Comparison of ENCODE assay signal across 10 cellular contexts in the genomic region with DNA sequence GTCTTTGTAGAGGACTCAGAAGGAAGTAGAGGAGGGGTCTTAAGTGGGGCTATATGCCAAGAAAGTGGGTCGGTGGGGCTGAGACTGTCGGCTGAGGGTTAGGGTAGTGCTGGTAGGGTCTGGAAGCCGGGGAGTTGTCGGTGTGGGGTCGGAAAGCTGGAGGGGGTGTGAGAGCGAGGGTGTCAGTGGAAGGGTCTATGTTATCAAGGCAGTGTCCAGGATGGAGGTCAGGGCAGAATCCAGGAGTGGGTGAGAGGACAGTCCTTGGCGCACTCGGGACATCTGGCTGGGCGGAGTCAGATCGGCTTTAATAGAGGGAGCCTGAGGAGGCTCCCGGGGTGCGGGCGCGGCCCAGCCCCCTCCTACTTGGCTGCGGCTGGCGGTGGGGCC. TPM values are rescaled to one million over a fixed set of nuclear protein-coding genes. Genes with fewer than 3 reads are reported as not detected.
DNase-seq lines count a peak whose midpoint lies in the region; ATAC-seq lines count a peak whose summit lies in the region.
"Had no signal": no experiment of that assay in that cellular context is flagged by ENCODE, and none has a peak within 500 bp of the region (broad histone marks: within the 10 kb centered on the region; RNA-seq: fewer than 3 reads in every experiment).

No MANE protein-coding gene starts in this region.

- H3K36me3 Mint-ChIP-seq in activated T-helper 17 cell treated with anti-CD3 and anti-CD28 coated beads, Interleukin-2, amount 50 U/mL, for 72 hours (ENCODE audit: low read depth) = peaks cover 12% of the 10 kb centered on the region

- no peaks in the 10 kb centered on the region for H3K9me2 ChIP-seq in GM23248 (ENCODE audit: insufficient read depth)

- peaks cover 21% of the 10 kb centered on the region for H3K4me1 ChIP-seq in GM23248 (ENCODE audit: insufficient read depth)
- 0 out of 2 replicates have a peak, but pooled peaks cover 2% of the 10 kb centered on the region for H3K4me1 ChIP-seq in iPS DF 6.9 (ENCODE audit: control insufficient read depth, insufficient read depth, low read length)
- peaks cover 35% of the 10 kb centered on the region for H3K4me1 ChIP-seq in skeletal muscle satellite cell (ENCODE audit: control insufficient read depth, insufficient read depth, low read length)

- H3K9me3 Mint-ChIP-seq in activated T-helper 17 cell treated with anti-CD3 and anti-CD28 coated beads, Interleukin-2, amount 50 U/mL, for 72 hours = no peaks in the 10 kb centered on the region
- H3K9me3 Mint-ChIP-seq: T-helper 2 cell treated with Interferon-gamma antibody and Interleukin-4, amounts not matched to agents 5 μg/mL and 100 μg/mL, for 36 hours had no signal

- H3K9ac ChIP-seq in GM23248 (peak overlapping the region; percentile 86), skeletal muscle satellite cell (ENCODE audit: low read depth, low read length) (peak overlapping the region; percentile 53)

- H3K27me3 ChIP-seq in GM23248 (replicated peaks; ENCODE audit: insufficient read depth) = no peaks in the 10 kb centered on the region
- H3K27me3 ChIP-seq in iPS DF 6.9 (ENCODE audit: control insufficient read depth, insufficient read depth, low read length) = no peaks in the 10 kb centered on the region
- no peaks in the 10 kb centered on the region for H3K27me3 ChIP-seq in skeletal muscle satellite cell (ENCODE audit: control insufficient read depth, insufficient read depth, low read length)

- WGBS in GM23248 (ENCODE audit: low coverage in 1 of 2, low lambda C conversion rate in 2 of 2, missing lambda C conversion rate in 2 of 2), 2 experiments = 24 to 38% methylated on average over 9 to 16 of the region's 16 CpGs
- no CpG with 5 or more reads among the region's 16 CpGs for WGBS in iPS DF 6.9 (ENCODE audit: insufficient coverage, insufficient read length)

- H2AFZ ChIP-seq in GM23248 = peak overlapping the region; percentile 42; the same call in 1 of the 2 replicates

- DNase-seq in GM23248 (no peak), iPS DF 6.9 (ENCODE audit: low read depth, low spot score) (no peak), HuH-7.5 (ENCODE audit: low spot score) (no peak)
- no peak for DNase-seq in effector CD4-positive, alpha-beta T cell
- DNase-seq: NCI-H446 treated with DMSO at 0.1 percent for 48 hours had no signal

- no peaks in the 10 kb centered on the region for H3K27me3 Mint-ChIP-seq in activated T-helper 17 cell treated with anti-CD3 and anti-CD28 coated beads, Interleukin-2, amount 50 U/mL, for 72 hours

- peaks cover 14% of the 10 kb centered on the region for H3K4me1 Mint-ChIP-seq in activated T-helper 17 cell treated with anti-CD3 and anti-CD28 coated beads, Interleukin-2, amount 50 U/mL, for 72 hours

- in situ Hi-C loops in GM23248 (cut with MboI) = no loop called here

- ATAC-seq in activated T-helper 17 cell treated with anti-CD3 and anti-CD28 coated beads, Interleukin-2, amount 50 U/mL, for 72 hours (replicated peaks) = no peak
- no peak for ATAC-seq in HG03196 (IDR thresholded peaks at IDR 0.05; ENCODE audit: unreplicated experiment)
- no peak for ATAC-seq in HG02885 (IDR thresholded peaks at IDR 0.05; ENCODE audit: poor library complexity, unreplicated experiment)

- H3K4me3 Mint-ChIP-seq in activated T-helper 17 cell treated with anti-CD3 and anti-CD28 coated beads, Interleukin-2, amount 50 U/mL, for 72 hours = peak overlapping the region; percentile 43

- H3K27ac Mint-ChIP-seq in activated T-helper 17 cell treated with anti-CD3 and anti-CD28 coated beads, Interleukin-2, amount 50 U/mL, for 72 hours = no peak overlapping the region
- H3K27ac Mint-ChIP-seq: T-helper 2 cell treated with Interferon-gamma antibody and Interleukin-4, amounts not matched to agents 5 μg/mL and 100 μg/mL, for 36 hours had no signal

- H4K20me1 ChIP-seq in GM23248 (ENCODE audit: insufficient read depth) = no peaks in the 10 kb centered on the region

- peak overlapping the region; percentile 84 for H3K4me3 ChIP-seq in GM23248
- peak overlapping the region; percentile 69; the same call in 1 of the 2 replicates for H3K4me3 ChIP-seq in iPS DF 6.9 (ENCODE audit: low read length)
- peak overlapping the region; percentile 62 for H3K4me3 ChIP-seq in skeletal muscle satellite cell (ENCODE audit: low read length)

- H3K4me2 ChIP-seq in GM23248 (ENCODE audit: unreplicated experiment) = peak overlapping the region; percentile 91
- peak overlapping the region; percentile 79 for H3K4me2 ChIP-seq in skeletal muscle satellite cell (ENCODE audit: low read length)

- H3K9me3 ChIP-seq in GM23248 (ENCODE audit: low read depth) = no peaks in the 10 kb centered on the region
- no peaks in the 10 kb centered on the region for H3K9me3 ChIP-seq in iPS DF 6.9 (ENCODE audit: control insufficient read depth, insufficient read depth, low read length)
- H3K9me3 ChIP-seq in skeletal muscle satellite cell (replicated peaks; ENCODE audit: low read length) = no peaks in the 10 kb centered on the region

- H3F3A ChIP-seq in GM23248 (ENCODE audit: insufficient read depth) = peaks cover 3% of the 10 kb centered on the region; the same call in 1 of the 2 replicates

- H3K27ac ChIP-seq in GM23248 (peak overlapping the region; percentile 97), iPS DF 6.9 (ENCODE audit: low read length) (no peak overlapping the region)

- no peaks in the 10 kb centered on the region for H3K36me3 ChIP-seq in GM23248 (ENCODE audit: low read depth)
- no peaks in the 10 kb centered on the region for H3K36me3 ChIP-seq in iPS DF 6.9 (ENCODE audit: control insufficient read depth, insufficient read depth, low read length)
- peaks cover 24% of the 10 kb centered on the region for H3K36me3 ChIP-seq in skeletal muscle satellite cell (ENCODE audit: insufficient read depth, low read length)

- H3K79me2 ChIP-seq in GM23248 (ENCODE audit: insufficient read depth) = peaks cover 27% of the 10 kb centered on the region

RNA-seq across cellular contexts. Expression of gene HSPB6, which starts 1.7 kb away (rescaled TPM):
- 14.1 and 24.3 TPM in 2 replicates for total RNA-seq in GM23248 (2014; rRNA removed; shearing (Covaris generic))
- polyA plus RNA-seq in GM23248 (2016; fragmentation: Nextera tagmentation; extraction: Ambion mirVana) = 220 and 238 TPM in 2 replicates
- not detected for total RNA-seq in activated T-helper 17 cell treated with anti-CD3 and anti-CD28 coated beads, Interleukin-2, amount 50 U/mL, for 72 hours
- 28.1 and 73.2 TPM in 2 replicates for total RNA-seq in skeletal muscle satellite cell (2012; rRNA removed)

RNA-seq across cellular contexts. Expression of gene PROSER3, which starts 2.8 kb away (rescaled TPM):
- total RNA-seq in GM23248 (2014; rRNA removed; shearing (Covaris generic)) = 2.7 and 7.6 TPM in 2 replicates
- 10.9 and 12.6 TPM in 2 replicates for polyA plus RNA-seq in GM23248 (2016; fragmentation: Nextera tagmentation; extraction: Ambion mirVana)
- total RNA-seq in activated T-helper 17 cell treated with anti-CD3 and anti-CD28 coated beads, Interleukin-2, amount 50 U/mL, for 72 hours = 10 to 100 TPM; 28.4 to 31.2 TPM
- 5.1 and 6.6 TPM in 2 replicates for total RNA-seq in skeletal muscle satellite cell (2012; rRNA removed)

RNA-seq across cellular contexts. Expression of gene LIN37, which starts 6.8 kb away (rescaled TPM):
- total RNA-seq in GM23248 (2014; rRNA removed; shearing (Covaris generic)) = 12.0 and 12.3 TPM in 2 replicates
- 9.5 and 9.7 TPM in 2 replicates for polyA plus RNA-seq in GM23248 (2016; fragmentation: Nextera tagmentation; extraction: Ambion mirVana)
- total RNA-seq in activated T-helper 17 cell treated with anti-CD3 and anti-CD28 coated beads, Interleukin-2, amount 50 U/mL, for 72 hours = 10 to 100 TPM; 11.0 to 20.1 TPM
- total RNA-seq in skeletal muscle satellite cell (2012; rRNA removed) = 16.5 and 28.8 TPM in 2 replicates

RNA-seq across cellular contexts. Expression of gene PSENEN, which starts 9.7 kb away (rescaled TPM):
- total RNA-seq in GM23248 (2014; rRNA removed; shearing (Covaris generic)) = 15.7 and 21.6 TPM in 2 replicates
- polyA plus RNA-seq in GM23248 (2016; fragmentation: Nextera tagmentation; extraction: Ambion mirVana) = 99.7 and 108 TPM in 2 replicates
- total RNA-seq in activated T-helper 17 cell treated with anti-CD3 and anti-CD28 coated beads, Interleukin-2, amount 50 U/mL, for 72 hours = 10 to 100 TPM; 34.0 to 51.2 TPM
- total RNA-seq in skeletal muscle satellite cell (2012; rRNA removed) = 9.9 and 19.4 TPM in 2 replicates

RNA-seq across cellular contexts. Expression of gene U2AF1L4, which starts 9.9 kb away (rescaled TPM):
- total RNA-seq in GM23248 (2014; rRNA removed; shearing (Covaris generic)) = 10.7 and 18.8 TPM in 2 replicates
- 23.1 and 25.3 TPM in 2 replicates for polyA plus RNA-seq in GM23248 (2016; fragmentation: Nextera tagmentation; extraction: Ambion mirVana)
- 10 to 100 TPM; 17.8 to 21.6 TPM for total RNA-seq in activated T-helper 17 cell treated with anti-CD3 and anti-CD28 coated beads, Interleukin-2, amount 50 U/mL, for 72 hours
- total RNA-seq in skeletal muscle satellite cell (2012; rRNA removed) = 2.4 and 9.1 TPM in 2 replicates

Comparison
In these comparisons a context has a peak if more than half of its experiments do, and no peak if none do; other contexts are left out.
1. RNA of gene HSPB6, which starts 1.7 kb away (total RNA-seq): 14.1 to 24.3 TPM in GM23248; not detected in activated T-helper 17 cell treated with anti-CD3 and anti-CD28 coated beads, Interleukin-2, amount 50 U/mL, for 72 hours; every median in the first group is over 10 times any median in the second.
2. Peak in every context shown above with its lines, with median percentiles within 50 percentile points of each other: H3K4me3 ChIP-seq.